9 cellular contexts compared by ENCODE assay signal in the genomic region with DNA sequence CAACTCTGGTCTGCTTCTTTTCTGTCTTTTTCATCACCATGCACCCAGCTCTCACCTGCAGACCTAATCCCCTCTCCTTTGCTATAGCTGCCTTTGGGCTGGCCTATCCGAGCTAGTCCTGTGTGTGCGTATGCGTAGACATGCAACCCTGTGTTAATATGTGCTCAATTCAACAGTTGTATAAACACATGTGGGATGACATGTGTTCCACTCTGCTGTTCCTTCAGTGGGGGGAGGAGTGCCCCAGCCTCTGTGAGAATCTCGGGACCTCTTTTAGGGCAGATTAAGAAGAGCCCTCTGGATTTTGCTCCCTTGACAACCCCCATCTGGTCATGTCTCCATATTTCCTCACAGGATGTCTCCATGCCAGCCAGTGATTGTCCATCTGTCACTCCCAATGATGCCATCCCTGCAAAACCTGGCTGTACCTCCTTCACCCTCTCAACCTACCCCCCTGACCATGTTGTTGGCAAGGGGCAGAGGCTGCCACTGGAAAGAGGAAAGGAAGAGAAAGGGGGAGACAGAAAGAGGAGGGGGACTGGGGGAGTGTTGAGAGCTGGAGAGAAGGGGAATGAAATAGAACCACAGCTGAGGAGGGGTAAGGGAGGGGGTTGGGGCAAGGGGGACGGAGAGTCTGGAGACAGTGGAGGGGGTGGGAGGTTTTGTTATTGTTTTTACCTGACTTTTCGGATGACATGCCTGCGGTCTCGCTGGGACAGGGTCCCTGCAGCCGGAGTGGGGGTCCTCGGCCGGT. TPM values are rescaled to one million over a fixed set of nuclear protein-coding genes. Genes with fewer than 3 reads are reported as not detected.
A peak's percentile ranks its signal among the peaks of the same experiment; 100 is the strongest.
DNase-seq lines count a peak whose midpoint lies in the region; TF ChIP-seq lines count a peak whose summit lies in the region.
"Had no signal": no experiment of that assay in that cellular context is flagged by ENCODE, and none has a peak within 500 bp of the region (broad histone marks: within the 10 kb centered on the region; RNA-seq: fewer than 3 reads in every experiment).

No MANE protein-coding gene starts in this region.

- H3K27me3 Mint-ChIP-seq in CD14-positive monocyte (ENCODE audit: low read depth in 3 of 3) (peaks cover 66 to 87% (median 79%) of the 10 kb centered on the region in 3 donors), endodermal cell (ENCODE audit: insufficient read depth) (peaks cover 32% of the 10 kb centered on the region)

- peaks cover 9% of the 10 kb centered on the region for H3K36me3 ChIP-seq in endodermal cell (ENCODE audit: control insufficient read depth, insufficient read depth, low read length)
- peaks cover 2% of the 10 kb centered on the region for H3K36me3 ChIP-seq in osteoblast (ENCODE audit: insufficient read depth, low read length)

- H3K4me2 ChIP-seq in osteoblast (ENCODE audit: insufficient read depth, low read length), result peak overlapping the region; percentile 91

- TF ChIP-seq CTCF in CD14-positive monocyte (IDR thresholded peaks at IDR 0.05), result no peak
- no peak for TF ChIP-seq CTCF in endodermal cell (conservative IDR thresholded peaks at IDR 0.05)
- TF ChIP-seq CTCF in osteoblast (IDR thresholded peaks at IDR 0.05; ENCODE audit: extremely low read depth, low read depth, low read length), result no peak

- no peaks in the 10 kb centered on the region for H3K9me3 ChIP-seq in endodermal cell (ENCODE audit: control insufficient read depth, low read length)
- H3K9me3 ChIP-seq in osteoblast (ENCODE audit: low read depth, low read length), result no peaks in the 10 kb centered on the region

- H3K9ac ChIP-seq in endodermal cell (ENCODE audit: extremely low read depth, low read length, poor library complexity, severe bottlenecking), result no peak overlapping the region

- H3K4me1 Mint-ChIP-seq in CD14-positive monocyte, result peaks cover 41% of the 10 kb centered on the region
- peaks cover 52% of the 10 kb centered on the region for H3K4me1 Mint-ChIP-seq in endodermal cell

- H3K27me3 ChIP-seq in endodermal cell (ENCODE audit: control insufficient read depth, insufficient read depth, low read length, poor library complexity, severe bottlenecking) (no peaks in the 10 kb centered on the region), osteoblast (ENCODE audit: insufficient read depth, low read length) (peaks cover 31% of the 10 kb centered on the region)

- H3K27ac Mint-ChIP-seq in CD14-positive monocyte (no peak overlapping the region), endodermal cell (no peak overlapping the region)

- peaks cover 11% of the 10 kb centered on the region for H3K4me1 ChIP-seq in endodermal cell (ENCODE audit: control insufficient read depth, insufficient read depth, low read length)
- H3K4me1 ChIP-seq in osteoblast (ENCODE audit: insufficient read depth, low read length), result peaks cover 24% of the 10 kb centered on the region

- peaks cover 18% of the 10 kb centered on the region for H3K79me2 ChIP-seq in osteoblast (ENCODE audit: insufficient read depth, low read length)

- no peak overlapping the region for H3K4me3 ChIP-seq in endodermal cell (ENCODE audit: low read length)
- peak overlapping the region; percentile 97 for H3K4me3 ChIP-seq in osteoblast (ENCODE audit: insufficient read depth, low read length)

- H3K27ac ChIP-seq in endodermal cell (ENCODE audit: low read depth, low read length), result no peak overlapping the region
- H3K27ac ChIP-seq in osteoblast (ENCODE audit: low read depth, low read length), result no peak overlapping the region

- 60 to 88% methylated on average over 4 to 11 of the region's 11 CpGs for WGBS in endodermal cell (ENCODE audit: insufficient coverage in 1 of 2, insufficient read length in 1 of 2), 2 experiments

- intact Hi-C loops in CD14-positive monocyte (cut with micrococcal nuclease), result no loop called here

- H3K36me3 Mint-ChIP-seq in CD14-positive monocyte (peaks cover 0 to 13% of the 10 kb centered on the region in 2 donors), endodermal cell (ENCODE audit: low read depth) (peaks cover 11% of the 10 kb centered on the region)

- H4K20me1 ChIP-seq in osteoblast (ENCODE audit: insufficient read depth, low read length), result peaks cover 6% of the 10 kb centered on the region

- H3K9me3 Mint-ChIP-seq in CD14-positive monocyte (peaks cover 0 to 31% (median 11%) of the 10 kb centered on the region in 7 donors), endodermal cell (no peaks in the 10 kb centered on the region)

- DNase-seq in CD14-positive monocyte (ENCODE audit: low spot score), result no peak
- DNase-seq in NCI-H446 (lab: John Stamatoyannopoulos, UW), result peak; percentile 53 to 61
- DNase-seq in endodermal cell, result no peak
- peak; percentile 71 for DNase-seq in osteoblast (ENCODE audit: insufficient read length, low spot score, missing footprints)
- DNase-seq in GF-D8 (lab: John Stamatoyannopoulos, UW), result no peak
- DNase-seq in pons (ENCODE audit: low spot score), result no peak
- DNase-seq in Kasumi-1 (lab: John Stamatoyannopoulos, UW), result no peak
- no peak for DNase-seq in germinal center (ENCODE audit: low spot score)
- DNase-seq: small intestine had no signal

- H3K4me3 Mint-ChIP-seq in CD14-positive monocyte, result peak overlapping the region; percentile 49 to 75
- H3K4me3 Mint-ChIP-seq in endodermal cell, result peak overlapping the region; percentile 97

- H2AFZ ChIP-seq in osteoblast (ENCODE audit: low read length), result no peak overlapping the region

RNA-seq across cellular contexts. Expression of gene PRRT1, which starts 0.4 kb away (rescaled TPM):
- not detected for polyA plus RNA-seq in CD14-positive monocyte
- total RNA-seq in endodermal cell (1 to 10 TPM; 2.0 to 3.0 TPM), osteoblast (under 0.01 TPM in 1 of 2 replicates, not detected in the other)
- 5.9 TPM for polyA plus RNA-seq in endodermal cell (2013, experiment 1 of 2)
- 5.8 TPM for polyA plus RNA-seq in endodermal cell (2013, experiment 2 of 2)

RNA-seq across cellular contexts. Expression of gene PPT2, which starts 2.6 kb away (rescaled TPM):
- polyA plus RNA-seq in CD14-positive monocyte, result 1 to 10 TPM; 1.8 to 4.0 TPM
- 10 to 100 TPM; 51.1 to 65.3 TPM for total RNA-seq in endodermal cell
- 39.5 TPM for polyA plus RNA-seq in endodermal cell (2013, experiment 1 of 2)
- polyA plus RNA-seq in endodermal cell (2013, experiment 2 of 2), result 33.9 TPM
- total RNA-seq in osteoblast, result 6.5 and 8.3 TPM in 2 replicates

RNA-seq across cellular contexts. Expression of gene EGFL8, which starts 13.1 kb away (rescaled TPM):
- under 1 TPM in 1 of 2 donors, not detected in 1; 0.22 TPM for polyA plus RNA-seq in CD14-positive monocyte
- total RNA-seq in endodermal cell, result 10 to 100 TPM; 27.9 to 39.6 TPM
- polyA plus RNA-seq in endodermal cell (2013, experiment 1 of 2), result 38.0 TPM
- polyA plus RNA-seq in endodermal cell (2013, experiment 2 of 2), result 33.1 TPM
- total RNA-seq in osteoblast, result 0.29 and 0.36 TPM in 2 replicates

RNA-seq across cellular contexts. Expression of gene FKBPL, which starts 21.2 kb away (rescaled TPM):
- polyA plus RNA-seq in CD14-positive monocyte, result 1 to 10 TPM; 1.2 to 1.8 TPM
- total RNA-seq in endodermal cell, result 1 to 10 TPM; 9.2 to 9.6 TPM
- polyA plus RNA-seq in endodermal cell (2013, experiment 1 of 2), result 8.7 TPM
- polyA plus RNA-seq in endodermal cell (2013, experiment 2 of 2), result 9.2 TPM
- total RNA-seq in osteoblast, result 9.8 and 11.5 TPM in 2 replicates

RNA-seq across cellular contexts. Expression of gene ATF6B, which starts 23.3 kb away (rescaled TPM):
- polyA plus RNA-seq in CD14-positive monocyte, result 10 to 100 TPM; 15.7 to 17.8 TPM
- total RNA-seq in endodermal cell, result 10 to 100 TPM; 54.5 to 60.3 TPM
- 67.3 TPM for polyA plus RNA-seq in endodermal cell (2013, experiment 1 of 2)
- polyA plus RNA-seq in endodermal cell (2013, experiment 2 of 2), result 61.1 TPM
- 27.5 and 30.1 TPM in 2 replicates for total RNA-seq in osteoblast

Comparison
In these comparisons a context has a peak if more than half of its experiments do, and no peak if none do; other contexts are left out.
1. DNase-seq: peak in NCI-H446 (2 of 2) and osteoblast (single experiment); none in CD14-positive monocyte (single experiment), endodermal cell (single experiment), GF-D8 (single experiment), pons (single experiment), Kasumi-1 (0 of 2) and germinal center (single experiment).
2. RNA of gene EGFL8, which starts 13.1 kb away (total RNA-seq): 27.9 to 39.6 TPM in endodermal cell; 0.29 to 0.36 TPM in osteoblast; every median in the first group is over 10 times any median in the second.